1 cellular context compared by ENCODE assay signal in genomic region chrX:154526901-154527675, GRCh38.
A peak's percentile ranks its signal among the peaks of the same experiment; 100 is the strongest.
TF ChIP-seq lines count a peak whose summit lies in the region.

No MANE protein-coding gene starts in this region.

TF ChIP-seq in K562, 482 proteins besides CTCF, POLR2A, EP300 and RAD21 (continued from another document and continues in another):
- TF ChIP-seq, protein P1, sequence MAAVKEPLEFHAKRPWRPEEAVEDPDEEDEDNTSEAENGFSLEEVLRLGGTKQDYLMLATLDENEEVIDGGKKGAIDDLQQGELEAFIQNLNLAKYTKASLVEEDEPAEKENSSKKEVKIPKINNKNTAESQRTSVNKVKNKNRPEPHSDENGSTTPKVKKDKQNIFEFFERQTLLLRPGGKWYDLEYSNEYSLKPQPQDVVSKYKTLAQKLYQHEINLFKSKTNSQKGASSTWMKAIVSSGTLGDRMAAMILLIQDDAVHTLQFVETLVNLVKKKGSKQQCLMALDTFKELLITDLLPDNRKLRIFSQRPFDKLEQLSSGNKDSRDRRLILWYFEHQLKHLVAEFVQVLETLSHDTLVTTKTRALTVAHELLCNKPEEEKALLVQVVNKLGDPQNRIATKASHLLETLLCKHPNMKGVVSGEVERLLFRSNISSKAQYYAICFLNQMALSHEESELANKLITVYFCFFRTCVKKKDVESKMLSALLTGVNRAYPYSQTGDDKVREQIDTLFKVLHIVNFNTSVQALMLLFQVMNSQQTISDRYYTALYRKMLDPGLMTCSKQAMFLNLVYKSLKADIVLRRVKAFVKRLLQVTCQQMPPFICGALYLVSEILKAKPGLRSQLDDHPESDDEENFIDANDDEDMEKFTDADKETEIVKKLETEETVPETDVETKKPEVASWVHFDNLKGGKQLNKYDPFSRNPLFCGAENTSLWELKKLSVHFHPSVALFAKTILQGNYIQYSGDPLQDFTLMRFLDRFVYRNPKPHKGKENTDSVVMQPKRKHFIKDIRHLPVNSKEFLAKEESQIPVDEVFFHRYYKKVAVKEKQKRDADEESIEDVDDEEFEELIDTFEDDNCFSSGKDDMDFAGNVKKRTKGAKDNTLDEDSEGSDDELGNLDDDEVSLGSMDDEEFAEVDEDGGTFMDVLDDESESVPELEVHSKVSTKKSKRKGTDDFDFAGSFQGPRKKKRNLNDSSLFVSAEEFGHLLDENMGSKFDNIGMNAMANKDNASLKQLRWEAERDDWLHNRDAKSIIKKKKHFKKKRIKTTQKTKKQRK (IDR thresholded peaks at IDR 0.05; ENCODE audit: borderline replicate concordance, low read depth, low read length): no peak
- TF ChIP-seq VEZF1 (CRISPR knock-in tag; IDR thresholded peaks at IDR 0.05) (peak; percentile 74), ESRRB (CRISPR knock-in tag; IDR thresholded peaks at IDR 0.05; ENCODE audit: borderline replicate concordance) (no peak), ZNF609 (CRISPR knock-in tag; IDR thresholded peaks at IDR 0.05; ENCODE audit: borderline replicate concordance) (no peak), ZNF436 (CRISPR knock-in tag; IDR thresholded peaks at IDR 0.05) (no peak), ZNF431 (CRISPR knock-in tag; IDR thresholded peaks at IDR 0.05) (no peak), TOE1 (IDR thresholded peaks at IDR 0.05; ENCODE audit: borderline replicate concordance) (no peak; the same call in 1 of the 2 replicates), TOE1 (CRISPR knock-in tag; IDR thresholded peaks at IDR 0.05; ENCODE audit: borderline replicate concordance, low read depth) (no peak), TBP (optimal IDR thresholded peaks at IDR 0.05; ENCODE audit: low read depth, low read length) (peak; percentile 28), NFIX (CRISPR knock-in tag; IDR thresholded peaks at IDR 0.05; ENCODE audit: low read depth) (no peak), EGR1 (conservative IDR thresholded peaks at IDR 0.05) (no peak), GABPA (tag; conservative IDR thresholded peaks at IDR 0.05; ENCODE audit: low read depth) (no peak), ELF4 (CRISPR knock-in tag; IDR thresholded peaks at IDR 0.05) (no peak), ZNF263 (CRISPR knock-in tag; IDR thresholded peaks at IDR 0.05; ENCODE audit: borderline replicate concordance) (0 out of 2 replicates have a peak, but pooled peaks have one; percentile 41), LCOR (CRISPR knock-in tag; IDR thresholded peaks at IDR 0.05) (no peak), PHF8 (IDR thresholded peaks at IDR 0.05; ENCODE audit: borderline replicate concordance, low read length) (peak; percentile 28; the same call in 1 of the 2 replicates), SNRNP70 (optimal IDR thresholded peaks at IDR 0.05; ENCODE audit: low read depth, low read length) (no peak), MTA3 (IDR thresholded peaks at IDR 0.05; ENCODE audit: borderline replicate concordance) (no peak), SIN3A (IDR thresholded peaks at IDR 0.05; ENCODE audit: borderline replicate concordance in 2 of 2, control insufficient read depth in 1 of 2, low read depth in 2 of 2, low read length in 2 of 2) (no peak), NR4A1 (CRISPR knock-in tag; IDR thresholded peaks at IDR 0.05) (no peak), NR4A1 (tag; IDR thresholded peaks at IDR 0.05) (no peak), PTBP1 (IDR thresholded peaks at IDR 0.05; ENCODE audit: low read depth, low read length) (no peak), ZBTB1 (CRISPR knock-in tag; IDR thresholded peaks at IDR 0.05; ENCODE audit: borderline replicate concordance, low read depth) (no peak), RBM39 (optimal IDR thresholded peaks at IDR 0.05; ENCODE audit: low read depth, low read length) (no peak), ZNF512 (tag; IDR thresholded peaks at IDR 0.05) (no peak), SP1 (CRISPR knock-in tag; IDR thresholded peaks at IDR 0.05) (peak; percentile 73), MBD2 (IDR thresholded peaks at IDR 0.05; ENCODE audit: borderline replicate concordance, low read depth) (no peak), ZNF197 (CRISPR knock-in tag; IDR thresholded peaks at IDR 0.05; ENCODE audit: low read depth) (no peak), SRSF9 (IDR thresholded peaks at IDR 0.05; ENCODE audit: borderline replicate concordance, low read depth, low read length) (no peak), MTA1 (IDR thresholded peaks at IDR 0.05; ENCODE audit: borderline replicate concordance) (no peak), ZBTB2 (IDR thresholded peaks at IDR 0.05) (no peak; the same call in 1 of the 2 replicates), ESRRA (IDR thresholded peaks at IDR 0.05; ENCODE audit: borderline replicate concordance, low read depth) (no peak), ZNF184 (CRISPR knock-in tag; IDR thresholded peaks at IDR 0.05) (no peak), ZNF3 (CRISPR knock-in tag; IDR thresholded peaks at IDR 0.05) (no peak)
- TF ChIP-seq, protein P2, sequence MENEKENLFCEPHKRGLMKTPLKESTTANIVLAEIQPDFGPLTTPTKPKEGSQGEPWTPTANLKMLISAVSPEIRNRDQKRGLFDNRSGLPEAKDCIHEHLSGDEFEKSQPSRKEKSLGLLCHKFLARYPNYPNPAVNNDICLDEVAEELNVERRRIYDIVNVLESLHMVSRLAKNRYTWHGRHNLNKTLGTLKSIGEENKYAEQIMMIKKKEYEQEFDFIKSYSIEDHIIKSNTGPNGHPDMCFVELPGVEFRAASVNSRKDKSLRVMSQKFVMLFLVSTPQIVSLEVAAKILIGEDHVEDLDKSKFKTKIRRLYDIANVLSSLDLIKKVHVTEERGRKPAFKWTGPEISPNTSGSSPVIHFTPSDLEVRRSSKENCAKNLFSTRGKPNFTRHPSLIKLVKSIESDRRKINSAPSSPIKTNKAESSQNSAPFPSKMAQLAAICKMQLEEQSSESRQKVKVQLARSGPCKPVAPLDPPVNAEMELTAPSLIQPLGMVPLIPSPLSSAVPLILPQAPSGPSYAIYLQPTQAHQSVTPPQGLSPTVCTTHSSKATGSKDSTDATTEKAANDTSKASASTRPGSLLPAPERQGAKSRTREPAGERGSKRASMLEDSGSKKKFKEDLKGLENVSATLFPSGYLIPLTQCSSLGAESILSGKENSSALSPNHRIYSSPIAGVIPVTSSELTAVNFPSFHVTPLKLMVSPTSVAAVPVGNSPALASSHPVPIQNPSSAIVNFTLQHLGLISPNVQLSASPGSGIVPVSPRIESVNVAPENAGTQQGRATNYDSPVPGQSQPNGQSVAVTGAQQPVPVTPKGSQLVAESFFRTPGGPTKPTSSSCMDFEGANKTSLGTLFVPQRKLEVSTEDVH (IDR thresholded peaks at IDR 0.05; ENCODE audit: low read depth, partially characterized antibody): no peak
- TF ChIP-seq, protein P3, sequence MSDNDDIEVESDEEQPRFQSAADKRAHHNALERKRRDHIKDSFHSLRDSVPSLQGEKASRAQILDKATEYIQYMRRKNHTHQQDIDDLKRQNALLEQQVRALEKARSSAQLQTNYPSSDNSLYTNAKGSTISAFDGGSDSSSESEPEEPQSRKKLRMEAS (CRISPR knock-in tag; IDR thresholded peaks at IDR 0.05): no peak
- TF ChIP-seq, protein P4, sequence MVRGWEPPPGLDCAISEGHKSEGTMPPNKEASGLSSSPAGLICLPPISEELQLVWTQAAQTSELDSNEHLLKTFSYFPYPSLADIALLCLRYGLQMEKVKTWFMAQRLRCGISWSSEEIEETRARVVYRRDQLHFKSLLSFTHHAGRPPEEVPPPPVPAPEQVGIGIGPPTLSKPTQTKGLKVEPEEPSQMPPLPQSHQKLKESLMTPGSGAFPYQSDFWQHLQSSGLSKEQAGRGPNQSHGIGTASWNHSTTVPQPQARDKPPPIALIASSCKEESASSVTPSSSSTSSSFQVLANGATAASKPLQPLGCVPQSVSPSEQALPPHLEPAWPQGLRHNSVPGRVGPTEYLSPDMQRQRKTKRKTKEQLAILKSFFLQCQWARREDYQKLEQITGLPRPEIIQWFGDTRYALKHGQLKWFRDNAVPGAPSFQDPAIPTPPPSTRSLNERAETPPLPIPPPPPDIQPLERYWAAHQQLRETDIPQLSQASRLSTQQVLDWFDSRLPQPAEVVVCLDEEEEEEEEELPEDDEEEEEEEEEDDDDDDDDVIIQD (CRISPR knock-in tag; IDR thresholded peaks at IDR 0.05): no peak
- TF ChIP-seq, protein P5, sequence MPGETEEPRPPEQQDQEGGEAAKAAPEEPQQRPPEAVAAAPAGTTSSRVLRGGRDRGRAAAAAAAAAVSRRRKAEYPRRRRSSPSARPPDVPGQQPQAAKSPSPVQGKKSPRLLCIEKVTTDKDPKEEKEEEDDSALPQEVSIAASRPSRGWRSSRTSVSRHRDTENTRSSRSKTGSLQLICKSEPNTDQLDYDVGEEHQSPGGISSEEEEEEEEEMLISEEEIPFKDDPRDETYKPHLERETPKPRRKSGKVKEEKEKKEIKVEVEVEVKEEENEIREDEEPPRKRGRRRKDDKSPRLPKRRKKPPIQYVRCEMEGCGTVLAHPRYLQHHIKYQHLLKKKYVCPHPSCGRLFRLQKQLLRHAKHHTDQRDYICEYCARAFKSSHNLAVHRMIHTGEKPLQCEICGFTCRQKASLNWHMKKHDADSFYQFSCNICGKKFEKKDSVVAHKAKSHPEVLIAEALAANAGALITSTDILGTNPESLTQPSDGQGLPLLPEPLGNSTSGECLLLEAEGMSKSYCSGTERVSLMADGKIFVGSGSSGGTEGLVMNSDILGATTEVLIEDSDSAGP (CRISPR knock-in tag; IDR thresholded peaks at IDR 0.05): no peak
- TF ChIP-seq, protein P6, sequence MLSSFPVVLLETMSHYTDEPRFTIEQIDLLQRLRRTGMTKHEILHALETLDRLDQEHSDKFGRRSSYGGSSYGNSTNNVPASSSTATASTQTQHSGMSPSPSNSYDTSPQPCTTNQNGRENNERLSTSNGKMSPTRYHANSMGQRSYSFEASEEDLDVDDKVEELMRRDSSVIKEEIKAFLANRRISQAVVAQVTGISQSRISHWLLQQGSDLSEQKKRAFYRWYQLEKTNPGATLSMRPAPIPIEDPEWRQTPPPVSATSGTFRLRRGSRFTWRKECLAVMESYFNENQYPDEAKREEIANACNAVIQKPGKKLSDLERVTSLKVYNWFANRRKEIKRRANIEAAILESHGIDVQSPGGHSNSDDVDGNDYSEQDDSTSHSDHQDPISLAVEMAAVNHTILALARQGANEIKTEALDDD (IDR thresholded peaks at IDR 0.05): no peak
